In genomic region chr9:14616188-14616982, GRCh38 we compare ENCODE assay signal across 7 cellular contexts.
DNase-seq lines count a peak whose midpoint lies in the region; ATAC-seq and TF ChIP-seq lines count a peak whose summit lies in the region.

No MANE protein-coding gene starts in this region.

- WGBS in esophagus squamous epithelium, 2 donors: 39 to 54% methylated on average over 3 of the region's 3 CpGs

- H3K27ac ChIP-seq in RWPE2 (ENCODE audit: poor library complexity, severe bottlenecking): no peak overlapping the region
- H3K27ac ChIP-seq in esophagus squamous epithelium: no peak overlapping the region
- no peak overlapping the region for H3K27ac ChIP-seq in osteoblast (ENCODE audit: low read depth, low read length)

- no peaks in the 10 kb centered on the region for H3K27me3 ChIP-seq in RWPE2 (ENCODE audit: insufficient read depth, poor library complexity, severe bottlenecking)
- no peaks in the 10 kb centered on the region for H3K27me3 ChIP-seq in esophagus squamous epithelium
- no peaks in the 10 kb centered on the region for H3K27me3 ChIP-seq in osteoblast (ENCODE audit: insufficient read depth, low read length)

- H3K9me3 ChIP-seq in RWPE2 (ENCODE audit: severe bottlenecking) (no peaks in the 10 kb centered on the region), esophagus squamous epithelium (no peaks in the 10 kb centered on the region), osteoblast (ENCODE audit: low read depth, low read length) (no peaks in the 10 kb centered on the region)

- peak; percentile 27 for DNase-seq in GM10266 (ENCODE audit: extremely low spot score)
- DNase-seq in Jurkat, Clone E6-1 (ENCODE audit: low read depth, low spot score): peak; percentile 46
- DNase-seq in RWPE2 (ENCODE audit: low spot score): no peak
- no peak for DNase-seq in esophagus squamous epithelium (lab: John Stamatoyannopoulos, UW)
- no peak for DNase-seq in osteoblast (ENCODE audit: insufficient read length, low spot score, missing footprints)
- no peak for DNase-seq in T-helper 2 cell treated with Interferon-gamma antibody and Interleukin-4, amounts not matched to agents 5 μg/mL and 100 μg/mL, for 36 hours (ENCODE audit: low spot score)

- ATAC-seq in GM21619 (IDR thresholded peaks at IDR 0.05; ENCODE audit: unreplicated experiment) (peak; percentile 88), RWPE2 (ENCODE audit: low read depth) (peak; percentile 66; the same call in 1 of the 3 replicates)

- no peak overlapping the region for H3K4me2 ChIP-seq in osteoblast (ENCODE audit: insufficient read depth, low read length)

- H3K79me2 ChIP-seq in osteoblast (ENCODE audit: insufficient read depth, low read length): no peaks in the 10 kb centered on the region

- no peak overlapping the region for H3K4me3 Mint-ChIP-seq in T-helper 2 cell treated with Interferon-gamma antibody and Interleukin-4, amounts not matched to agents 5 μg/mL and 100 μg/mL, for 36 hours

- H3K4me3 ChIP-seq in Jurkat, Clone E6-1 (ENCODE audit: low read length): no peak overlapping the region
- H3K4me3 ChIP-seq in RWPE2 (ENCODE audit: severe bottlenecking) (no peak overlapping the region), esophagus squamous epithelium (no peak overlapping the region), osteoblast (ENCODE audit: insufficient read depth, low read length) (no peak overlapping the region)

- H3K36me3 Mint-ChIP-seq in T-helper 2 cell treated with Interferon-gamma antibody and Interleukin-4, amounts not matched to agents 5 μg/mL and 100 μg/mL, for 36 hours (ENCODE audit: low read depth): peaks cover 4% of the 10 kb centered on the region

- no peak for TF ChIP-seq POLR2A in esophagus squamous epithelium (IDR thresholded peaks at IDR 0.05)

- intact Hi-C loops in esophagus squamous epithelium (cut with DNase I): loop anchor here (10.0 kb wide), 1 partner anchor 148 kb away; no protein-coding TSS in a partner anchor

- peaks cover 15% of the 10 kb centered on the region for H3K36me3 ChIP-seq in RWPE2 (ENCODE audit: low read depth)
- H3K36me3 ChIP-seq in esophagus squamous epithelium: peaks cover 4 to 29% (median 8%) of the 10 kb centered on the region in 3 donors
- no peaks in the 10 kb centered on the region for H3K36me3 ChIP-seq in osteoblast (ENCODE audit: insufficient read depth, low read length)

- peak; percentile 68 for TF ChIP-seq CTCF in GM10266 (IDR thresholded peaks at IDR 0.05; ENCODE audit: control insufficient read depth, insufficient read depth, low read depth, missing control alignments)
- peak; percentile 84 for TF ChIP-seq CTCF in RWPE2 (IDR thresholded peaks at IDR 0.05; ENCODE audit: poor library complexity, severe bottlenecking)
- peak in 4 of 6 experiments; percentile 35 to 70 (median 50) for TF ChIP-seq CTCF in esophagus squamous epithelium (IDR thresholded peaks at IDR 0.05)
- peak; percentile 70 for TF ChIP-seq CTCF in osteoblast (IDR thresholded peaks at IDR 0.05; ENCODE audit: extremely low read depth, low read depth, low read length)

- H4K20me1 ChIP-seq in osteoblast (ENCODE audit: insufficient read depth, low read length): no peaks in the 10 kb centered on the region

- no peaks in the 10 kb centered on the region for H3K27me3 Mint-ChIP-seq in T-helper 2 cell treated with Interferon-gamma antibody and Interleukin-4, amounts not matched to agents 5 μg/mL and 100 μg/mL, for 36 hours (ENCODE audit: low read depth)

- no peak overlapping the region for H2AFZ ChIP-seq in osteoblast (ENCODE audit: low read length)

- no peaks in the 10 kb centered on the region for H3K9me3 Mint-ChIP-seq in T-helper 2 cell treated with Interferon-gamma antibody and Interleukin-4, amounts not matched to agents 5 μg/mL and 100 μg/mL, for 36 hours

- no peak overlapping the region for H3K27ac Mint-ChIP-seq in T-helper 2 cell treated with Interferon-gamma antibody and Interleukin-4, amounts not matched to agents 5 μg/mL and 100 μg/mL, for 36 hours

- no peaks in the 10 kb centered on the region for H3K4me1 ChIP-seq in RWPE2 (ENCODE audit: insufficient read depth, poor library complexity, severe bottlenecking)
- no peaks in the 10 kb centered on the region for H3K4me1 ChIP-seq in esophagus squamous epithelium
- no peaks in the 10 kb centered on the region for H3K4me1 ChIP-seq in osteoblast (ENCODE audit: insufficient read depth, low read length)

- H3K4me1 Mint-ChIP-seq in T-helper 2 cell treated with Interferon-gamma antibody and Interleukin-4, amounts not matched to agents 5 μg/mL and 100 μg/mL, for 36 hours (ENCODE audit: low read depth): no peaks in the 10 kb centered on the region

Comparison
In these comparisons a context has a peak if more than half of its experiments do, and no peak if none do; other contexts are left out.
1. DNase-seq: peak in GM10266 (single experiment) and Jurkat, Clone E6-1 (single experiment); none in RWPE2 (single experiment), esophagus squamous epithelium (single experiment), osteoblast (single experiment) and T-helper 2 cell treated with Interferon-gamma antibody and Interleukin-4, amounts not matched to agents 5 μg/mL and 100 μg/mL, for 36 hours (single experiment).
2. Peak in every context shown above with its lines, with median percentiles within 50 percentile points of each other: CTCF ChIP-seq.